In the genomic region with DNA sequence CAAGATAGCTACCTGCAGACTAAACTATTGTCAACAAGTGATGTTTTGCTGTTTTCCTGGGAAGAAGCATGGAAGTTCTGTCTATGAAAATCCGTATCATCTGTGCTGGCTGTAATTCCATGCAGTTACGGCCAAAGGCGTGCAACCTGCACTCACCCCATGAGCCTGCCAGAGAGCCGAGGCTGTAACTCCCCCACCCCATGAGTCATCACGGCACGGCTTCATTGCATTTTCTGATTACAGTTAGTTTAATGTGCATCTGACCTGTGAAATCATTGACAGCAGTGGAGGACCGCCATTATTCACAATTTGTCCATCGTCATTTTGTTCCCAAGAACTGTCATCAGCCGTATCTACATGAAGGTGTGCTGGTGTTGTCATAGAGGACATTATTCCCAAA, we compare ENCODE assay signal across 8 cellular contexts. TPM values are rescaled to one million over a fixed set of nuclear protein-coding genes. Genes with fewer than 3 reads are reported as not detected.
DNase-seq lines count a peak whose midpoint lies in the region; ATAC-seq, FAIRE-seq and TF ChIP-seq lines count a peak whose summit lies in the region.
"Not testable (repeated sequence)": the region's sequence is repeated elsewhere in the genome, so short reads cannot be mapped to it uniquely, and the experiment has no call there.

No MANE protein-coding gene starts in this region.

- H3K4me3 Mint-ChIP-seq in astrocyte (ENCODE audit: unreplicated experiment), result not testable (repeated sequence)

- peak; percentile 41 for ATAC-seq in PC-3

- intact Hi-C loops in PC-3 (cut with micrococcal nuclease); ovary (cut with DNase I); uterus (cut with DNase I; ENCODE audit: low total_unique reads): not testable (repeated sequence)

- not testable (repeated sequence) for H3K27ac Mint-ChIP-seq in astrocyte (ENCODE audit: unreplicated experiment)

- TF ChIP-seq CTCF in PC-3 (conservative IDR thresholded peaks at IDR 0.05; ENCODE audit: low read depth, low read length); astrocyte (IDR thresholded peaks at IDR 0.05; ENCODE audit: insufficient read depth, low read depth, low read length); keratinocyte (optimal IDR thresholded peaks at IDR 0.05 in 1 of 3, IDR thresholded peaks at IDR 0.05 in 1 of 3, conservative IDR thresholded peaks at IDR 0.05 in 1 of 3; ENCODE audit: extremely low read depth in 1 of 3, insufficient read depth in 2 of 3, low read length in 3 of 3); ovary (IDR thresholded peaks at IDR 0.05); uterus (IDR thresholded peaks at IDR 0.05): not testable (repeated sequence)

- H3K4me1 Mint-ChIP-seq in astrocyte (ENCODE audit: low read depth, unreplicated experiment), result not testable (repeated sequence)

- H3K79me2 ChIP-seq in PC-3 (ENCODE audit: low read length); astrocyte (ENCODE audit: insufficient read depth, low read length); keratinocyte (ENCODE audit: control insufficient read depth, insufficient read depth, low read length): not testable (repeated sequence)

- H3K4me3 ChIP-seq in PC-3 (ENCODE audit: low read length); astrocyte (ENCODE audit: insufficient read depth, low read depth, low read length); keratinocyte (ENCODE audit: control insufficient read depth in 2 of 3, extremely low read depth in 1 of 3, insufficient read depth in 2 of 3, low read depth in 1 of 3, low read length in 3 of 3); ovary; uterus: not testable (repeated sequence)

- dilution Hi-C loops in keratinocyte (cut with MboI; ENCODE audit: extremely low pct_ligation_motif_present, low sequenced_read_pairs), result not testable (repeated sequence)

- WGBS in ovary, 3 donors, result 9 to 17% (median 12%) methylated on average over 8 to 9 of the region's 9 CpGs

- H3K9ac ChIP-seq in PC-3 (ENCODE audit: low read length); astrocyte (ENCODE audit: low read length); keratinocyte (ENCODE audit: control insufficient read depth, extremely low read depth, insufficient read depth, low read length): not testable (repeated sequence)

- H3K4me2 ChIP-seq in PC-3 (ENCODE audit: low read length); astrocyte (ENCODE audit: low read length): not testable (repeated sequence)
- peak overlapping the region; percentile 22 for H3K4me2 ChIP-seq in keratinocyte (ENCODE audit: control insufficient read depth, extremely low read depth, insufficient read depth, low read depth, low read length)

- not testable (repeated sequence) for H4K20me1 ChIP-seq in PC-3 (ENCODE audit: low read length); astrocyte (ENCODE audit: insufficient read depth, low read length); keratinocyte (ENCODE audit: control insufficient read depth, extremely low read depth, insufficient read depth, low read length)

- TF ChIP-seq POLR2A in ovary (IDR thresholded peaks at IDR 0.05); uterus (IDR thresholded peaks at IDR 0.05): not testable (repeated sequence)

- not testable (repeated sequence) for H3K9me3 Mint-ChIP-seq in astrocyte (ENCODE audit: unreplicated experiment)

- DNase-seq in EL (peak; percentile 38), LoVo (ENCODE audit: low spot score) (peak; percentile 57), PC-3 (peak; percentile 43), astrocyte (ENCODE audit: low read depth) (peak; percentile 36), fibroblast of gingiva (ENCODE audit: low read depth) (peak; percentile 12), ovary (peak; percentile 55 to 77 (median 67)), uterus (peak; percentile 76 to 77)
- DNase-seq in keratinocyte (ENCODE audit: low read depth, low spot score), result not testable (repeated sequence)

- POLR2A ChIA-PET in PC-3 (lab: Charles Lee; ENCODE audit: unreplicated experiment), result not testable (repeated sequence)

- H3K27ac ChIP-seq in PC-3 (ENCODE audit: low read length); astrocyte (ENCODE audit: low read depth, low read length); keratinocyte (ENCODE audit: control insufficient read depth, insufficient read depth, low read length); ovary; uterus: not testable (repeated sequence)

- H3K36me3 Mint-ChIP-seq in astrocyte (ENCODE audit: low read depth, unreplicated experiment), result not testable (repeated sequence)

- H3F3A ChIP-seq in PC-3 (ENCODE audit: low read length, unreplicated experiment), result not testable (repeated sequence)

- not testable (repeated sequence) for BruUV-seq in PC-3 (replicated peaks; lab: Mats Ljungman, UMichigan)

- H3K9me2 ChIP-seq in PC-3 (replicated peaks; ENCODE audit: low read length), result not testable (repeated sequence)

- CTCF ChIA-PET in PC-3 (lab: Charles Lee), result not testable (repeated sequence)

- not testable (repeated sequence) for H3K27me3 ChIP-seq in PC-3 (ENCODE audit: low read length); astrocyte (ENCODE audit: insufficient read depth, low read length); keratinocyte (ENCODE audit: control insufficient read depth, extremely low read depth, insufficient read depth, low read length); ovary; uterus

- not testable (repeated sequence) for H3K27me3 Mint-ChIP-seq in astrocyte (ENCODE audit: low read depth, unreplicated experiment)

- not testable (repeated sequence) for H3K4me1 ChIP-seq in PC-3 (ENCODE audit: insufficient read depth, low read length); astrocyte (ENCODE audit: insufficient read depth, low read length); keratinocyte (ENCODE audit: control insufficient read depth, extremely low read depth, insufficient read depth, low read length); ovary (ENCODE audit: insufficient read depth); uterus

- H2AFZ ChIP-seq in PC-3 (ENCODE audit: low read length); astrocyte (ENCODE audit: low read depth, low read length): not testable (repeated sequence)
- H2AFZ ChIP-seq in keratinocyte (ENCODE audit: control insufficient read depth, low read length), result peak overlapping the region; percentile 49

- H3K9me1 ChIP-seq in keratinocyte (ENCODE audit: control insufficient read depth, extremely low read depth, insufficient read depth, low read length), result not testable (repeated sequence)

- not testable (repeated sequence) for TF ChIP-seq EP300 in ovary (IDR thresholded peaks at IDR 0.05)

- not testable (repeated sequence) for H3K9me3 ChIP-seq in PC-3 (ENCODE audit: low read length); astrocyte (ENCODE audit: insufficient read depth, low read depth, low read length); keratinocyte (ENCODE audit: control insufficient read depth, low read depth, low read length); ovary; uterus

- not testable (repeated sequence) for FAIRE-seq in astrocyte (lab: Jason Lieb, UNC); keratinocyte (lab: Jason Lieb, UNC)

- H3K36me3 ChIP-seq in PC-3 (ENCODE audit: low read depth, low read length); astrocyte (ENCODE audit: insufficient read depth, low read length); keratinocyte (ENCODE audit: control insufficient read depth in 2 of 2, extremely low read depth in 1 of 2, insufficient read depth in 2 of 2, low read length in 2 of 2); ovary; uterus: not testable (repeated sequence)

RNA-seq across cellular contexts. Expression of gene RNF216, which starts 5.0 kb away (rescaled TPM):
- total RNA-seq in PC-3 (2014; rRNA removed) (21.1 and 22.2 TPM in 2 replicates), astrocyte (45.1 and 46.8 TPM in 2 replicates), ovary (10 to 100 TPM; 28.7 to 46.2 (median 36.6) TPM), uterus (10 to 100 TPM; 30.0 to 68.0 (median 50.2) TPM)
- polyA plus RNA-seq in keratinocyte (12.4 to 23.6 TPM (median 15.4 TPM) in 3 replicates), ovary (10 to 100 TPM; 20.1 to 31.7 TPM)
- polyA plus RNA-seq in keratinocyte (2011; ENCODE audit: low read depth), result 21.6 TPM
- 13.1 and 15.1 TPM in 2 replicates for polyA plus RNA-seq in keratinocyte (2011; cell fraction: cytosol; rRNA removed)
- polyA plus RNA-seq in keratinocyte (2011; cell fraction: nucleus; rRNA removed), result 28.5 and 30.0 TPM in 2 replicates
- polyA plus RNA-seq in keratinocyte (2012; ENCODE audit: low replicate concordance), result 9.2 and 17.1 TPM in 2 replicates
- 19.3 to 27.7 TPM (median 24.0 TPM) in 3 replicates for polyA minus RNA-seq in keratinocyte
- 18.4 TPM for polyA minus RNA-seq in keratinocyte (2011; cell fraction: cytosol; rRNA and poly(A)+ RNA removed)
- polyA minus RNA-seq in keratinocyte (2011; cell fraction: nucleus; rRNA and poly(A)+ RNA removed), result 25.0 and 42.5 TPM in 2 replicates
